10 cellular contexts compared by ENCODE assay signal in genomic region chr5:14286574-14287399, GRCh38.
DNase-seq lines count a peak whose midpoint lies in the region; ATAC-seq and TF ChIP-seq lines count a peak whose summit lies in the region.
"Had no signal": no experiment of that assay in that cellular context is flagged by ENCODE, and none has a peak within 500 bp of the region (broad histone marks: within the 10 kb centered on the region; RNA-seq: fewer than 3 reads in every experiment).

No MANE protein-coding gene starts in this region.

- no peaks in the 10 kb centered on the region for H3K9me3 Mint-ChIP-seq in stimulated activated effector memory CD8-positive, alpha-beta T cell treated with anti-CD3 and anti-CD28 coated beads, Interleukin-12 subunit alpha, Interleukin-12 subunit beta, amount 100 ng/mL, for 72 hours
- H3K9me3 Mint-ChIP-seq in activated CD8-positive, alpha-beta memory T cell treated with anti-CD3 and anti-CD28 coated beads, Interleukin-2, amount 10 ng/mL, durations not matched to agents 7 days and 5 days (ENCODE audit: low read depth): no peaks in the 10 kb centered on the region

- no peak overlapping the region for H3K27ac Mint-ChIP-seq in stimulated activated effector memory CD8-positive, alpha-beta T cell treated with anti-CD3 and anti-CD28 coated beads, Interleukin-12 subunit alpha, Interleukin-12 subunit beta, amount 100 ng/mL, for 72 hours
- no peak overlapping the region for H3K27ac Mint-ChIP-seq in activated CD8-positive, alpha-beta memory T cell treated with anti-CD3 and anti-CD28 coated beads, Interleukin-2, amount 10 ng/mL, durations not matched to agents 7 days and 5 days

- H3K4me1 ChIP-seq in ascending aorta: no peaks in the 10 kb centered on the region
- H3K4me1 ChIP-seq: SJSA1 had no signal

- no peaks in the 10 kb centered on the region for H3K36me3 Mint-ChIP-seq in stimulated activated effector memory CD8-positive, alpha-beta T cell treated with anti-CD3 and anti-CD28 coated beads, Interleukin-12 subunit alpha, Interleukin-12 subunit beta, amount 100 ng/mL, for 72 hours
- H3K36me3 Mint-ChIP-seq in activated CD8-positive, alpha-beta memory T cell treated with anti-CD3 and anti-CD28 coated beads, Interleukin-2, amount 10 ng/mL, durations not matched to agents 7 days and 5 days: no peaks in the 10 kb centered on the region

- intact Hi-C loops in ascending aorta (cut with DNase I): no loop called here

- no peaks in the 10 kb centered on the region for H3K9me3 ChIP-seq in ascending aorta
- H3K9me3 ChIP-seq: SJSA1 had no signal

- ATAC-seq in GM18519 (IDR thresholded peaks at IDR 0.05; ENCODE audit: low FRiP score, unreplicated experiment) (peak; percentile 90), GM21717 (IDR thresholded peaks at IDR 0.05; ENCODE audit: unreplicated experiment) (peak; percentile 85), HG03442 (IDR thresholded peaks at IDR 0.05; ENCODE audit: unreplicated experiment) (peak; percentile 82)
- no peak for ATAC-seq in stimulated activated effector memory CD8-positive, alpha-beta T cell treated with anti-CD3 and anti-CD28 coated beads, Interleukin-12 subunit alpha, Interleukin-12 subunit beta, amount 100 ng/mL, for 72 hours
- no peak for ATAC-seq in activated CD8-positive, alpha-beta memory T cell treated with anti-CD3 and anti-CD28 coated beads, Interleukin-2, amount 10 ng/mL, durations not matched to agents 7 days and 5 days

- H3K27ac ChIP-seq in ascending aorta: no peak overlapping the region
- H3K27ac ChIP-seq: SJSA1 had no signal

- H3K4me3 ChIP-seq in ascending aorta: no peak overlapping the region
- H3K4me3 ChIP-seq: SJSA1 had no signal

- no peak for TF ChIP-seq CTCF in ascending aorta (IDR thresholded peaks at IDR 0.05)

- peaks cover 8 to 29% of the 10 kb centered on the region in 2 donors for H3K36me3 ChIP-seq in ascending aorta

- CTCF ChIA-PET in activated CD8-positive, alpha-beta memory T cell treated with anti-CD3 and anti-CD28 coated beads, Interleukin-2, amount 10 ng/mL, durations not matched to agents 7 days and 5 days (lab: Charles Lee): no interaction called here

- H3K4me1 Mint-ChIP-seq in stimulated activated effector memory CD8-positive, alpha-beta T cell treated with anti-CD3 and anti-CD28 coated beads, Interleukin-12 subunit alpha, Interleukin-12 subunit beta, amount 100 ng/mL, for 72 hours: no peaks in the 10 kb centered on the region
- H3K4me1 Mint-ChIP-seq in activated CD8-positive, alpha-beta memory T cell treated with anti-CD3 and anti-CD28 coated beads, Interleukin-2, amount 10 ng/mL, durations not matched to agents 7 days and 5 days: peaks cover under 1% of the 10 kb centered on the region

- H3K4me3 Mint-ChIP-seq in stimulated activated effector memory CD8-positive, alpha-beta T cell treated with anti-CD3 and anti-CD28 coated beads, Interleukin-12 subunit alpha, Interleukin-12 subunit beta, amount 100 ng/mL, for 72 hours: no peak overlapping the region
- no peak overlapping the region for H3K4me3 Mint-ChIP-seq in activated CD8-positive, alpha-beta memory T cell treated with anti-CD3 and anti-CD28 coated beads, Interleukin-2, amount 10 ng/mL, durations not matched to agents 7 days and 5 days

- H3K27me3 Mint-ChIP-seq in activated CD8-positive, alpha-beta memory T cell treated with anti-CD3 and anti-CD28 coated beads, Interleukin-2, amount 10 ng/mL, durations not matched to agents 7 days and 5 days: no peaks in the 10 kb centered on the region

- DNase-seq in globus pallidus (ENCODE audit: low spot score) (peak; percentile 43), kidney tubule cell (ENCODE audit: low spot score) (no peak), ascending aorta (ENCODE audit: low spot score in 2 of 2) (no peak)
- DNase-seq in stimulated activated effector memory CD8-positive, alpha-beta T cell treated with anti-CD3 and anti-CD28 coated beads, Interleukin-12 subunit alpha, Interleukin-12 subunit beta, amount 100 ng/mL, for 72 hours (ENCODE audit: low spot score in 2 of 2): no peak
- no peak for DNase-seq in activated CD8-positive, alpha-beta memory T cell treated with anti-CD3 and anti-CD28 coated beads, Interleukin-2, amount 10 ng/mL, durations not matched to agents 7 days and 5 days
- DNase-seq: effector CD4-positive, alpha-beta T cell had no signal

- H3K27me3 ChIP-seq in ascending aorta: no peaks in the 10 kb centered on the region
- H3K27me3 ChIP-seq: SJSA1 had no signal

Comparison
In these comparisons a context has a peak if more than half of its experiments do, and no peak if none do; other contexts are left out.
1. ATAC-seq: peak in GM18519 (single experiment), GM21717 (single experiment) and HG03442 (single experiment); none in stimulated activated effector memory CD8-positive, alpha-beta T cell treated with anti-CD3 and anti-CD28 coated beads, Interleukin-12 subunit alpha, Interleukin-12 subunit beta, amount 100 ng/mL, for 72 hours (single experiment) and activated CD8-positive, alpha-beta memory T cell treated with anti-CD3 and anti-CD28 coated beads, Interleukin-2, amount 10 ng/mL, durations not matched to agents 7 days and 5 days (single experiment).